Comparison of ENCODE assay signal across 13 cellular contexts in the genomic region with DNA sequence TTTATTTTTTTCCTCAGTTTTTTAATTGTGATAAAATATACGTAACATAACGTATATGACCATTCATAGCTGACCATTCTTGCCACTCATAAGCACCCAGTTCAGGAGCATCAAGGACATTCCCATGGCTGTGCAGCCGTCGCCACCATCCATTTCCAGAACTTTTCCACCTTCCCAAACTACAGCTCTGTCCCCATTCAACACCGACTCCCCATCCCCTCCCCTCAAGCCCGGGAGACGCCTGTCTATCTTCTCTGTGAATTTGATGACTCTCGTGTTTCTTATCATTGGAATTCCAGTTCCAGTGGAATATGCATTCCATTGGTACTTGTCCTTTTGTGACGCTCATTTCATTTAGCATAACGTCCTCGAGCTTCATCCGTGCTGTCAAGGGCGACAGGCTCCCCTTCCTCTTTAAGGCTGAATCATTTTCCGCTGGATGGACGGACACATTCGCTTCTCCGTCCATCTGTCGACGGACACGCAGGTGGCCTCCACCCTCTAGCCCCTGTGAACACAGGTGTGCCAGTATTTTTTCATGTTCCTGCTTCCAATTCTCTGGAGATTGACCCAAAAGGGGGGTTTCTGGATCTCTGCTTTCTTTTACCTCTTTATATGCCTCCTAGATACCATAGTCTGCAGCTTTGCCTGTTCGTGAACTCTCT.
"Had no signal": no experiment of that assay in that cellular context is flagged by ENCODE, and none has a peak within 500 bp of the region (broad histone marks: within the 10 kb centered on the region; RNA-seq: fewer than 3 reads in every experiment).

No MANE protein-coding gene starts in this region.

- H3K4me3 ChIP-seq: adrenal gland, esophagus squamous epithelium, SK-N-MC, upper lobe of left lung had no signal

- FAIRE-seq: bronchial epithelial cell, TTC549 had no signal

- H3K4me1 ChIP-seq: adrenal gland, esophagus squamous epithelium, upper lobe of left lung had no signal

- H3K36me3 ChIP-seq: adrenal gland, esophagus squamous epithelium, upper lobe of left lung had no signal

- H3K9me3 ChIP-seq: adrenal gland, esophagus squamous epithelium, upper lobe of left lung had no signal

- DNase-seq: activated CD4-positive, alpha-beta T cell treated with anti-CD3 and anti-CD28 coated beads, Interleukin-2, amount 50 U/mL, for 48 hours; effector CD8-positive, alpha-beta T cell; esophagus squamous epithelium; retina; stimulated activated CD4-positive, alpha-beta T cell treated with anti-CD3 and anti-CD28 coated beads, Interleukin-2, amount 100 ng/mL, for 48 hours; stimulated activated naive CD8-positive, alpha-beta T cell treated with anti-CD3 and anti-CD28 coated beads, Interleukin-15, amount 100 ng/mL, for 72 hours had no signal

- H3K27ac ChIP-seq: adrenal gland, esophagus squamous epithelium, SK-N-MC, upper lobe of left lung had no signal

- ATAC-seq: activated CD4-positive, alpha-beta T cell treated with anti-CD3 and anti-CD28 coated beads for 36 hours; left cardiac atrium; stimulated activated naive CD8-positive, alpha-beta T cell treated with anti-CD3 and anti-CD28 coated beads, Interleukin-15, amount 100 ng/mL, for 72 hours had no signal
